ENCODE assay signal across 14 cellular contexts in genomic region chr21:41884501-41885030, GRCh38. TPM values are rescaled to one million over a fixed set of nuclear protein-coding genes. Genes with fewer than 3 reads are reported as not detected.
DNase-seq lines count a peak whose midpoint lies in the region; ATAC-seq and TF ChIP-seq lines count a peak whose summit lies in the region.
"Had no signal": no experiment of that assay in that cellular context is flagged by ENCODE, and none has a peak within 500 bp of the region (broad histone marks: within the 10 kb centered on the region; RNA-seq: fewer than 3 reads in every experiment).

No MANE protein-coding gene starts in this region.

- H3K9ac ChIP-seq in HCT116 (ENCODE audit: low read length) = no peak overlapping the region
- H3K9ac ChIP-seq in OCI-LY1 (ENCODE audit: low read length) = no peak overlapping the region
- H3K9ac ChIP-seq in neuronal stem cell (ENCODE audit: low read depth, low read length, poor library complexity) = peak overlapping the region; percentile 26
- H3K9ac ChIP-seq: GM23248 had no signal

- no peaks in the 10 kb centered on the region for H3K79me1 ChIP-seq in neuronal stem cell (ENCODE audit: low read depth, low read length)

- intact Hi-C loops in HCT116 (cut with micrococcal nuclease) = loop anchor here (10.0 kb wide), 1 partner anchor 980 kb away; no protein-coding TSS in a partner anchor

- no peak overlapping the region for H2BK120ac ChIP-seq in neuronal stem cell (ENCODE audit: low read depth, low read length)

- no peaks in the 10 kb centered on the region for H3K79me2 ChIP-seq in HCT116 (ENCODE audit: insufficient read depth, low read length)
- H3K79me2 ChIP-seq in OCI-LY1 (ENCODE audit: insufficient read depth, low read length) = no peaks in the 10 kb centered on the region

- no peaks in the 10 kb centered on the region for H3K9me3 ChIP-seq in HCT116 (ENCODE audit: control insufficient read depth in 1 of 2, insufficient read depth in 1 of 2, low read depth in 1 of 2, low read length in 2 of 2)
- H3K9me3 ChIP-seq in OCI-LY1 (ENCODE audit: low read length) = no peaks in the 10 kb centered on the region
- no peaks in the 10 kb centered on the region for H3K9me3 ChIP-seq in neuronal stem cell (replicated peaks in 1 of 2; ENCODE audit: control insufficient read depth in 2 of 2, insufficient read depth in 1 of 2, low read depth in 1 of 2, low read length in 2 of 2)
- H3K9me3 ChIP-seq: A549 had no signal

- peaks cover 0 to 5% of the 10 kb centered on the region in 2 experiments; a peak in 1 of 4 replicates for H3K36me3 ChIP-seq in HCT116 (ENCODE audit: control insufficient read depth in 1 of 2, insufficient read depth in 2 of 2, low read length in 2 of 2)
- H3K36me3 ChIP-seq in OCI-LY1 (ENCODE audit: insufficient read depth, low read length) = no peaks in the 10 kb centered on the region
- no peaks in the 10 kb centered on the region for H3K36me3 ChIP-seq in neuronal stem cell (replicated peaks in 1 of 2; ENCODE audit: control insufficient read depth in 2 of 2, insufficient read depth in 2 of 2, low read length in 2 of 2)

- CTCF ChIA-PET in HCT116 (lab: Charles Lee) = no interaction called here

- H3F3A ChIP-seq in OCI-LY1 (ENCODE audit: insufficient read depth, low read length) = 0 out of 2 replicates have a peak, but pooled peaks cover 9% of the 10 kb centered on the region

- H2AFZ ChIP-seq in HCT116 (ENCODE audit: low read depth, low read length, poor library complexity, severe bottlenecking) (no peak overlapping the region), OCI-LY1 (ENCODE audit: low read length) (no peak overlapping the region), neuronal stem cell (ENCODE audit: low read length) (no peak overlapping the region)
- H2AFZ ChIP-seq: GM23248 had no signal

- no peak overlapping the region for H2BK5ac ChIP-seq in neuronal stem cell (ENCODE audit: low read length)

- no CpG with 5 or more reads among the region's 19 CpGs for WGBS in neuronal stem cell (ENCODE audit: extremely low coverage in 2 of 2, insufficient read length in 2 of 2, insufficient replicate concordance in 1 of 2), 2 donors

- H4K91ac ChIP-seq in neuronal stem cell (ENCODE audit: low read depth, low read length, poor library complexity) = no peak overlapping the region

- H3K14ac ChIP-seq in neuronal stem cell (ENCODE audit: low read length) = no peak overlapping the region

- peaks cover 0 to 14% of the 10 kb centered on the region in 2 experiments; a peak in 1 of 4 replicates for H3K4me1 ChIP-seq in HCT116 (ENCODE audit: control insufficient read depth in 1 of 2, insufficient read depth in 2 of 2, low read length in 2 of 2)
- H3K4me1 ChIP-seq in OCI-LY1 (ENCODE audit: insufficient read depth, low read length, severe bottlenecking) = peaks cover 31% of the 10 kb centered on the region
- no peaks in the 10 kb centered on the region for H3K4me1 ChIP-seq in neuronal stem cell (ENCODE audit: control insufficient read depth in 2 of 2, insufficient read depth in 1 of 2, low read depth in 1 of 2, low read length in 2 of 2)
- H3K4me1 ChIP-seq: A549 had no signal

- H2BK15ac ChIP-seq in neuronal stem cell (ENCODE audit: low read length) = no peak overlapping the region

- H4K8ac ChIP-seq in neuronal stem cell (ENCODE audit: low read depth, low read length) = no peak overlapping the region

- no peak overlapping the region for H3K4me3 ChIP-seq in HCT116 (replicated peaks in 1 of 2; ENCODE audit: low read depth in 1 of 2, low read length in 2 of 2)
- H3K4me3 ChIP-seq in OCI-LY1 (ENCODE audit: low read depth, low read length, poor library complexity, severe bottlenecking) = no peak overlapping the region
- no peak overlapping the region for H3K4me3 ChIP-seq in neuronal stem cell (ENCODE audit: low read length in 2 of 2)
- H3K4me3 ChIP-seq: A549, GM23248 had no signal

- H3K27me3 ChIP-seq in HCT116 (ENCODE audit: insufficient read depth, low read length) (no peaks in the 10 kb centered on the region), OCI-LY1 (ENCODE audit: insufficient read depth, low read length) (no peaks in the 10 kb centered on the region), neuronal stem cell (ENCODE audit: control insufficient read depth in 3 of 3, insufficient read depth in 3 of 3, low read depth in 1 of 3, low read length in 3 of 3) (no peaks in the 10 kb centered on the region)

- H3K4ac ChIP-seq in neuronal stem cell (ENCODE audit: low read length) = no peak overlapping the region

- 0 out of 2 replicates have a peak, but pooled peaks have one; percentile 15 for ATAC-seq in HCT116

- H2BK12ac ChIP-seq in neuronal stem cell (ENCODE audit: low read length) = no peak overlapping the region

- TF ChIP-seq POLR2A in HCT116 (IDR thresholded peaks at IDR 0.05; ENCODE audit: borderline replicate concordance, extremely low read depth, insufficient read depth, insufficient read length) = no peak

- H3K27ac ChIP-seq in HCT116 (ENCODE audit: low read depth, low read length) (no peak overlapping the region), OCI-LY1 (ENCODE audit: low read depth, low read length, poor library complexity, severe bottlenecking) (peak overlapping the region; percentile 61), neuronal stem cell (replicated peaks; ENCODE audit: low read length) (no peak overlapping the region)
- H3K27ac ChIP-seq: A549, GM23248 had no signal

- POLR2A ChIA-PET in HCT116 (lab: Charles Lee) = no interaction called here

- peak overlapping the region; percentile 35 for H2AK5ac ChIP-seq in neuronal stem cell (ENCODE audit: low read depth, low read length)

- H3K9me2 ChIP-seq in HCT116 (ENCODE audit: insufficient read depth) (no peaks in the 10 kb centered on the region), OCI-LY1 (ENCODE audit: low read depth, low read length) (no peaks in the 10 kb centered on the region)

- peak overlapping the region; percentile 53 for H3K23ac ChIP-seq in neuronal stem cell (ENCODE audit: low read depth, low read length, poor library complexity)

- no peak overlapping the region for H3K18ac ChIP-seq in neuronal stem cell (ENCODE audit: low read length)

- TF ChIP-seq RAD21 in HCT116 (IDR thresholded peaks at IDR 0.05; ENCODE audit: low read depth) = no peak

- BruUV-seq in HCT116 (replicated peaks; lab: Mats Ljungman, UMichigan) = no TSS peak

- no peak for DNase-seq in HCT116 (ENCODE audit: low read depth, low spot score)
- DNase-seq in neuronal stem cell (ENCODE audit: low spot score) = no peak
- DNase-seq in AML-193 (lab: John Stamatoyannopoulos, UW) = no peak
- no peak for DNase-seq in SW 1271 (lab: John Stamatoyannopoulos, UW)
- DNase-seq in activated CD4-positive, alpha-beta T cell treated with anti-CD3 and anti-CD28 coated beads, Interleukin-2, amount 50 U/mL, for 4 hours = no peak
- DNase-seq in cerebellar cortex (ENCODE audit: low spot score) = no peak
- DNase-seq: CD4-positive, alpha-beta T cell; DND-41; GDM1; GM23248; H7; Kasumi-1 had no signal

- H4K20me1 ChIP-seq in HCT116 (ENCODE audit: insufficient read depth) (no peaks in the 10 kb centered on the region), OCI-LY1 (ENCODE audit: insufficient read depth, low read length) (no peaks in the 10 kb centered on the region)

- H3K4me2 ChIP-seq in HCT116 (ENCODE audit: low read length) (no peak overlapping the region), OCI-LY1 (ENCODE audit: low read length) (no peak overlapping the region), neuronal stem cell (ENCODE audit: insufficient read depth, low read length, poor library complexity, severe bottlenecking) (no peak overlapping the region)
- H3K4me2 ChIP-seq: A549 had no signal

- TF ChIP-seq CTCF in HCT116 (IDR thresholded peaks at IDR 0.05 in 2 of 3, conservative IDR thresholded peaks at IDR 0.05 in 1 of 3; ENCODE audit: borderline replicate concordance in 1 of 3, insufficient read depth in 1 of 3, low read depth in 2 of 3, low read length in 2 of 3) (no peak), OCI-LY1 (IDR thresholded peaks at IDR 0.05; ENCODE audit: low read length) (no peak)

- RAD21 ChIA-PET in HCT116 (lab: Charles Lee; ENCODE audit: low non-redundant PET in 1 of 2, low total read pairs in 2 of 2, uncharacterized antibody in 2 of 2, unreplicated experiment in 2 of 2) = no interaction called here

TF ChIP-seq in HCT116, 20 proteins besides CTCF, POLR2A, EP300 and RAD21 (continues in another document):
- no peak for TF ChIP-seq REST (IDR thresholded peaks at IDR 0.05; ENCODE audit: low read depth)

RNA-seq across cellular contexts. Expression of gene PRDM15, which starts 5.4 kb away (rescaled TPM):
- total RNA-seq in HCT116 (2021; ENCODE audit: unreplicated experiment) = 9.8 TPM
- polyA plus RNA-seq in HCT116 (2012) = 5.1 and 7.1 TPM in 2 replicates
- polyA plus RNA-seq in neuronal stem cell (2013, experiment 1 of 2) = 4.5 TPM
- polyA plus RNA-seq in neuronal stem cell (2013, experiment 2 of 2) = 4.3 TPM
